ENCODE assay signal across 12 cellular contexts in the genomic region with DNA sequence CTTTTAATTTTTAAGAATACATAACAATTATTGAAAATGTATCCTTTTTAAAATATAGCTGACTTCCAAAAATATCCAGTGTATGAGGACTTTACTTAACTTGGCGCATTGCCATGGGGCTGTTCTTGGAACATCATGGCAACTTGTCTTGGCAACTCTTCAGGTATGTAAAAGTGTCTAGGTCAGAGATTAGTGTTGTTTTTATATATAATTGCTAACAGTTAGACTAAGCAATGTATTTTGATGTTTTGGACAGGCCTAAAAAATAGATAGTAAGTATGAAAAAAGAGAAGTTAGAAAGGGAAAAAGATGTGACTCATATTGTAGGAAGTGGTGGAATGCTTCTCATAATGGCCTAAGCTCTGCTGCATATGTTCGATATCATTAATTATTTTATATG.
A peak's percentile ranks its signal among the peaks of the same experiment; 100 is the strongest.
DNase-seq lines count a peak whose midpoint lies in the region; ATAC-seq, FAIRE-seq and TF ChIP-seq lines count a peak whose summit lies in the region.
"Had no signal": no experiment of that assay in that cellular context is flagged by ENCODE, and none has a peak within 500 bp of the region (broad histone marks: within the 10 kb centered on the region; RNA-seq: fewer than 3 reads in every experiment).

No MANE protein-coding gene starts in this region.

- H3K36me3 ChIP-seq in liver (ENCODE audit: control insufficient read depth in 4 of 4, insufficient read depth in 3 of 4, low read depth in 1 of 4, low read length in 3 of 4) (peaks cover 2 to 13% (median 6%) of the 10 kb centered on the region in 4 donors), HepG2 (replicated peaks in 1 of 2; ENCODE audit: control insufficient read depth in 1 of 2, insufficient read depth in 2 of 2, low read length in 2 of 2) (peaks cover 2 to 23% of the 10 kb centered on the region in 2 experiments; a peak in 3 of 5 replicates), gastrocnemius medialis (peaks cover 0 to 63% of the 10 kb centered on the region in 2 donors)

- POLR2A ChIA-PET in HepG2 (lab: Yijun Ruan, JAX), result no interaction called here

- no peak for TF ChIP-seq CTCF in liver (IDR thresholded peaks at IDR 0.05; ENCODE audit: low read depth, low read length, missing input control)
- no peak for TF ChIP-seq CTCF in HepG2 (CRISPR knock-in tag; IDR thresholded peaks at IDR 0.05)
- TF ChIP-seq CTCF in VCaP (conservative IDR thresholded peaks at IDR 0.05), result no peak
- TF ChIP-seq CTCF in gastrocnemius medialis (IDR thresholded peaks at IDR 0.05 in 4 of 5, conservative IDR thresholded peaks at IDR 0.05 in 1 of 5), result no peak

- no peaks in the 10 kb centered on the region for H3K79me2 ChIP-seq in HepG2 (ENCODE audit: insufficient read depth, low read length)

- TF ChIP-seq EP300 in HepG2 (IDR thresholded peaks at IDR 0.05; ENCODE audit: low read depth in 2 of 2, low read length in 2 of 2), result no peak
- no peak for TF ChIP-seq EP300 in HepG2 (CRISPR knock-in tag; IDR thresholded peaks at IDR 0.05; ENCODE audit: borderline replicate concordance)

- no peak for TF ChIP-seq RAD21 in liver (IDR thresholded peaks at IDR 0.05)
- no peak for TF ChIP-seq RAD21 in HepG2 (CRISPR knock-in tag; IDR thresholded peaks at IDR 0.05)

- no peak overlapping the region for H2AFZ ChIP-seq in HepG2 (ENCODE audit: low read length)
- H2AFZ ChIP-seq: PC-9 had no signal

- peaks cover 6 to 7% of the 10 kb centered on the region in 2 donors for H3K36me3 Mint-ChIP-seq in activated naive CD4-positive, alpha-beta T cell treated with anti-CD3 and anti-CD28 coated beads, Interleukin-2, amount 50 U/mL, for 72 hours

- no peak for DNase-seq in HepG2 (ENCODE audit: low spot score)
- peak; percentile 17 for DNase-seq in glomerular visceral epithelial cell (ENCODE audit: extremely low spot score)
- no peak for DNase-seq in gastrocnemius medialis
- DNase-seq in activated naive CD4-positive, alpha-beta T cell treated with anti-CD3 and anti-CD28 coated beads, Interleukin-2, amount 50 U/mL, for 72 hours (ENCODE audit: low spot score in 2 of 2), result no peak
- no peak for DNase-seq in HuH-7 (ENCODE audit: low spot score)
- DNase-seq: activated CD4-positive, alpha-beta T cell treated with anti-CD3 and anti-CD28 coated beads, Interleukin-2, amount 50 U/mL, for 4 hours; CD4-positive, alpha-beta memory T cell; PC-9 had no signal

- TF ChIP-seq POLR2A in HepG2 (IDR thresholded peaks at IDR 0.05; ENCODE audit: insufficient read depth in 1 of 2, low read depth in 2 of 2, low read length in 2 of 2), result no peak
- no peak for TF ChIP-seq POLR2A in gastrocnemius medialis (IDR thresholded peaks at IDR 0.05)

- H3K27me3 ChIP-seq in liver (ENCODE audit: control insufficient read depth in 4 of 4, insufficient read depth in 4 of 4, low read length in 3 of 4) (no peaks in the 10 kb centered on the region), HepG2 (ENCODE audit: control insufficient read depth in 1 of 2, insufficient read depth in 2 of 2, low read length in 2 of 2) (no peaks in the 10 kb centered on the region), gastrocnemius medialis (no peaks in the 10 kb centered on the region)
- H3K27me3 ChIP-seq: vagina had no signal

- H3K4me3 ChIP-seq in liver (ENCODE audit: low read depth in 1 of 3, low read length in 3 of 3) (no peak overlapping the region), HepG2 (replicated peaks in 1 of 3; ENCODE audit: insufficient read depth in 1 of 3, low read depth in 2 of 3, low read length in 3 of 3) (no peak overlapping the region), gastrocnemius medialis (no peak overlapping the region)
- H3K4me3 ChIP-seq: PC-9, vagina had no signal

- intact Hi-C loops in HepG2 (cut with micrococcal nuclease; ENCODE audit: unreplicated experiment), result no loop called here
- intact Hi-C loops in gastrocnemius medialis (cut with DNase I; ENCODE audit: low total_unique reads), result no loop called here

- no peaks in the 10 kb centered on the region for H3K9me3 ChIP-seq in liver (ENCODE audit: control insufficient read depth in 4 of 4, low read length in 3 of 4)
- no peaks in the 10 kb centered on the region for H3K9me3 ChIP-seq in HepG2 (ENCODE audit: low read length)
- no peaks in the 10 kb centered on the region for H3K9me3 ChIP-seq in gastrocnemius medialis
- H3K9me3 ChIP-seq: vagina had no signal

- no peak overlapping the region for H3K9ac ChIP-seq in liver (ENCODE audit: low read depth in 1 of 2, low read length in 2 of 2)
- H3K9ac ChIP-seq in HepG2 (ENCODE audit: insufficient read depth, low read depth, low read length), result no peak overlapping the region

- BruUV-seq in HepG2 (replicated peaks; lab: Mats Ljungman, UMichigan), result no TSS peak

- ATAC-seq in HepG2, result no peak
- ATAC-seq in GM21381 (IDR thresholded peaks at IDR 0.05; ENCODE audit: unreplicated experiment), result no peak
- no peak for ATAC-seq in gastrocnemius medialis
- no peak for ATAC-seq in activated naive CD4-positive, alpha-beta T cell treated with anti-CD3 and anti-CD28 coated beads, Interleukin-2, amount 50 U/mL, for 72 hours

- CTCF ChIA-PET in HepG2 (lab: Yijun Ruan, JAX; ENCODE audit: low intra/inter-chr PET ratio, low total read pairs), result no interaction called here

- H3K9me3 Mint-ChIP-seq in activated naive CD4-positive, alpha-beta T cell treated with anti-CD3 and anti-CD28 coated beads, Interleukin-2, amount 50 U/mL, for 72 hours, result no peaks in the 10 kb centered on the region
- H3K9me3 Mint-ChIP-seq: CD4-positive, alpha-beta memory T cell had no signal

- no peaks in the 10 kb centered on the region for H4K20me1 ChIP-seq in HepG2 (ENCODE audit: insufficient read depth, low read length)

- no peak overlapping the region for H3K27ac ChIP-seq in liver (ENCODE audit: low read depth in 1 of 2, low read length in 2 of 2)
- H3K27ac ChIP-seq in HepG2 (ENCODE audit: extremely low read length, insufficient read depth, low read length), result no peak overlapping the region
- peak overlapping the region; percentile 25 for H3K27ac ChIP-seq in VCaP
- H3K27ac ChIP-seq in gastrocnemius medialis, result no peak overlapping the region
- H3K27ac ChIP-seq: PC-9, vagina had no signal

- H3K27ac Mint-ChIP-seq in activated naive CD4-positive, alpha-beta T cell treated with anti-CD3 and anti-CD28 coated beads, Interleukin-2, amount 50 U/mL, for 72 hours, result no peak overlapping the region
- H3K27ac Mint-ChIP-seq: CD4-positive, alpha-beta memory T cell had no signal

- in situ Hi-C loops in HepG2 (cut with HindIII; ENCODE audit: extremely low pct_ligation_motif_present, low pct_unique_long_range_greater_than_20kb) (no loop called here), gastrocnemius medialis (cut with MboI; ENCODE audit: low sequenced_read_pairs in 4 of 4) (no loop called here)

- FAIRE-seq in HepG2 (lab: Jason Lieb, UNC), result no peak

- H3K4me2 ChIP-seq in HepG2 (ENCODE audit: low read depth, low read length), result no peak overlapping the region
- H3K4me2 ChIP-seq: PC-9 had no signal

- H3K4me1 ChIP-seq in liver (ENCODE audit: control insufficient read depth in 4 of 4, insufficient read depth in 4 of 4, low read length in 3 of 4) (peaks cover 0 to 28% (median 18%) of the 10 kb centered on the region in 4 donors), HepG2 (ENCODE audit: insufficient read depth, low read length) (peaks cover 13% of the 10 kb centered on the region), gastrocnemius medialis (no peaks in the 10 kb centered on the region)
- H3K4me1 ChIP-seq: vagina had no signal

- WGBS in liver, result 76% methylated on average over 2 of the region's 2 CpGs
- 100% methylated on average over 2 of the region's 2 CpGs for WGBS in HepG2 (ENCODE audit: low lambda C conversion rate)

TF ChIP-seq in liver, 16 proteins besides CTCF, POLR2A, EP300 and RAD21:
- TF ChIP-seq, protein P1, sequence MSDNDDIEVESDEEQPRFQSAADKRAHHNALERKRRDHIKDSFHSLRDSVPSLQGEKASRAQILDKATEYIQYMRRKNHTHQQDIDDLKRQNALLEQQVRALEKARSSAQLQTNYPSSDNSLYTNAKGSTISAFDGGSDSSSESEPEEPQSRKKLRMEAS (IDR thresholded peaks at IDR 0.05), result no peak
- peak; percentile 27 for TF ChIP-seq NR2F2 (IDR thresholded peaks at IDR 0.05)
- no peak for TF ChIP-seq FOXA2 (IDR thresholded peaks at IDR 0.05)
- peak in 1 of 2 donors; percentile 5 for TF ChIP-seq RXRA (IDR thresholded peaks at IDR 0.05)
- TF ChIP-seq JUND (IDR thresholded peaks at IDR 0.05), result peak in 1 of 2 donors; percentile 15
- TF ChIP-seq YY1 (IDR thresholded peaks at IDR 0.05), result peak; percentile 30
TF ChIP-seq in liver: peak in this region for 4.

TF ChIP-seq in HepG2, 621 proteins besides CTCF, POLR2A, EP300 and RAD21 (continues in another document):
- TF ChIP-seq SSRP1 (CRISPR knock-in tag; IDR thresholded peaks at IDR 0.05), result no peak
- no peak for TF ChIP-seq RXRA (CRISPR knock-in tag; IDR thresholded peaks at IDR 0.05)
- TF ChIP-seq NFATC3 (CRISPR knock-in tag; IDR thresholded peaks at IDR 0.05), result no peak
- no peak for TF ChIP-seq ZNF678 (CRISPR knock-in tag; IDR thresholded peaks at IDR 0.05)
- no peak for TF ChIP-seq SYNCRIP (IDR thresholded peaks at IDR 0.05; ENCODE audit: insufficient read depth, low read depth, low read length)
- TF ChIP-seq, protein P2, sequence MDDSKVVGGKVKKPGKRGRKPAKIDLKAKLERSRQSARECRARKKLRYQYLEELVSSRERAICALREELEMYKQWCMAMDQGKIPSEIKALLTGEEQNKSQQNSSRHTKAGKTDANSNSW (CRISPR knock-in tag; IDR thresholded peaks at IDR 0.05; ENCODE audit: borderline replicate concordance), result no peak
- no peak for TF ChIP-seq POGZ (CRISPR knock-in tag; IDR thresholded peaks at IDR 0.05)
- TF ChIP-seq ZNF33B (CRISPR knock-in tag; IDR thresholded peaks at IDR 0.05), result no peak
- TF ChIP-seq ZNF235 (CRISPR knock-in tag; IDR thresholded peaks at IDR 0.05; ENCODE audit: borderline replicate concordance), result no peak
- TF ChIP-seq, protein P3, sequence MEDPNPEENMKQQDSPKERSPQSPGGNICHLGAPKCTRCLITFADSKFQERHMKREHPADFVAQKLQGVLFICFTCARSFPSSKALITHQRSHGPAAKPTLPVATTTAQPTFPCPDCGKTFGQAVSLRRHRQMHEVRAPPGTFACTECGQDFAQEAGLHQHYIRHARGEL (CRISPR knock-in tag; IDR thresholded peaks at IDR 0.05), result no peak
